ENCODE assay signal across 12 cellular contexts in genomic region chr6:14727494-14728395, GRCh38.
DNase-seq lines count a peak whose midpoint lies in the region; ATAC-seq lines count a peak whose summit lies in the region.
"Had no signal": no experiment of that assay in that cellular context is flagged by ENCODE, and none has a peak within 500 bp of the region (broad histone marks: within the 10 kb centered on the region; RNA-seq: fewer than 3 reads in every experiment).

No MANE protein-coding gene starts in this region.

- no peaks in the 10 kb centered on the region for H3K79me2 ChIP-seq in ACC112 (ENCODE audit: control insufficient read depth, insufficient read depth, low read length, unreplicated experiment)

- no peak overlapping the region for H3K4me3 ChIP-seq in ACC112 (ENCODE audit: low read depth, low read length)
- H3K4me3 ChIP-seq in mucosa of rectum (ENCODE audit: low read length in 2 of 2): no peak overlapping the region
- H3K4me3 ChIP-seq: skin epidermis had no signal

- H3K27me3 ChIP-seq in ACC112 (ENCODE audit: insufficient read depth, low read length): no peaks in the 10 kb centered on the region
- H3K27me3 ChIP-seq in mucosa of rectum (ENCODE audit: control insufficient read depth in 2 of 2, insufficient read depth in 2 of 2, low read length in 2 of 2): no peaks in the 10 kb centered on the region

- peak overlapping the region; percentile 54; the same call in 1 of the 2 replicates for H3K27ac ChIP-seq in ACC112 (ENCODE audit: low read depth, low read length)
- peak overlapping the region; percentile 74 for H3K27ac ChIP-seq in KOPT-K1 (ENCODE audit: low read depth, low read length, poor library complexity, severe bottlenecking)
- peak overlapping the region; percentile 17 to 63 for H3K27ac ChIP-seq in mucosa of rectum (ENCODE audit: low read depth in 2 of 2, low read length in 2 of 2)

- no peak overlapping the region for H3K9ac ChIP-seq in mucosa of rectum (ENCODE audit: low read depth in 1 of 2, low read length in 2 of 2)

- peak overlapping the region; percentile 19 for H2AFZ ChIP-seq in ACC112 (ENCODE audit: low read length, unreplicated experiment)

- H3K9me3 ChIP-seq in KOPT-K1 (ENCODE audit: insufficient read depth, low read length, poor library complexity, severe bottlenecking) (no peaks in the 10 kb centered on the region), mucosa of rectum (ENCODE audit: control insufficient read depth in 2 of 2, low read length in 2 of 2) (no peaks in the 10 kb centered on the region)

- DNase-seq in amniotic epithelial cell (ENCODE audit: low read depth) (peak; percentile 25), A172 (ENCODE audit: low spot score) (no peak), SHP77 treated with DMSO at 0.1 percent for 48 hours (lab: John Stamatoyannopoulos, UW) (no peak)
- DNase-seq in stimulated activated CD4-positive, alpha-beta T cell treated with anti-CD3 and anti-CD28 coated beads, Interleukin-4, amount 100 ng/mL, for 4 hours: no peak
- DNase-seq: H9, NCI-H526 had no signal

- H3K36me3 ChIP-seq in ACC112 (ENCODE audit: insufficient read depth, low read length) (no peaks in the 10 kb centered on the region), KOPT-K1 (ENCODE audit: insufficient read depth, low read length) (no peaks in the 10 kb centered on the region), mucosa of rectum (ENCODE audit: control insufficient read depth in 2 of 2, insufficient read depth in 2 of 2, low read length in 2 of 2) (no peaks in the 10 kb centered on the region)

- ATAC-seq in GM18907 (IDR thresholded peaks at IDR 0.05; ENCODE audit: unreplicated experiment): no peak
- ATAC-seq: CD8-positive, alpha-beta T cell had no signal

- H3K4me1 ChIP-seq in ACC112 (ENCODE audit: control insufficient read depth, insufficient read depth, low read length, unreplicated experiment) (peaks cover 25% of the 10 kb centered on the region), mucosa of rectum (ENCODE audit: control insufficient read depth in 2 of 2, insufficient read depth in 2 of 2, low read length in 2 of 2) (peaks cover 0 to 3% of the 10 kb centered on the region in 2 donors)
